ENCODE assay signal across 23 cellular contexts in the genomic region with DNA sequence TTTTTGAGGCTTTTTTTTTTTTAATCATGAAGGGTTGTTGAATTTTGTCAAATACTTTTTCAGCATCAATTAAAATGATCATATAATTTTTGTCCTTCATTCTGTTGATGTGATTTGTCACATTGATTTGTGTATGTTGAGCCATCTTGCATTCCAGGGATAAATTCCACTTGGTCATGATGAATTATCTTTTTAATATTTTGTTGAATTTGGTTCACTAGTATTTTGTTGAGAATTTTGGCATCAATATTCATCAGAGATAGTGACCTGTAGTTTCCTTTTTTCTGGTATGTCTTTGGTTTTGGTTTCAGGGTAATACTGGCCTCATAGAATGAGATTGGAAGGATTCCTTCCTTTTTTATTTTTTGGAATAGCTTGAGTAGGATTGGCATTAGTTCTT.
"Had no signal": no experiment of that assay in that cellular context is flagged by ENCODE, and none has a peak within 500 bp of the region (broad histone marks: within the 10 kb centered on the region; RNA-seq: fewer than 3 reads in every experiment).

No MANE protein-coding gene starts in this region.

- DNase-seq: activated CD4-positive, alpha-beta T cell treated with anti-CD3 and anti-CD28 coated beads, Interleukin-2, amount 50 U/mL, for 1 hour; activated CD4-positive, CD25-positive, alpha-beta regulatory T cell treated with anti-CD3 and anti-CD28 coated beads, Interleukin-2, amount 50 U/mL, for 72 hours; activated naive CD4-positive, alpha-beta T cell treated with Interleukin-2 at 50 U/mL for 16 hours; activated T-cell treated with anti-CD3 and anti-CD28 coated beads, Interleukin-2, amount 50 U/mL, for 1 hour; anterior cingulate cortex; body of pancreas; effector memory CD4-positive, alpha-beta T cell; gastrocnemius medialis; hippocampal formation; left ventricle myocardium inferior; natural killer cell; stimulated activated CD4-positive, alpha-beta T cell treated with anti-CD3 and anti-CD28 coated beads, Interleukin-15, amount 100 ng/mL, for 24 hours; stimulated activated naive B cell treated with anti-CD40 and anti-IgM and Interleukin-4, amounts not matched to agents 10 μg/mL and 1 μg/mL and 100 μg/mL, for 72 hours; WERI-Rb-1 had no signal

- H3K9me3 ChIP-seq: body of pancreas, gastrocnemius medialis, vagina had no signal

- H3K36me3 Mint-ChIP-seq: type B pancreatic cell had no signal

- FAIRE-seq: endothelial cell of umbilical vein, TTC549 had no signal

- ATAC-seq: body of pancreas; esophagus mucosa; gastrocnemius medialis; sciatic nerve; stimulated activated naive B cell treated with anti-CD40 and anti-IgM and Interleukin-4, amounts not matched to agents 10 μg/mL and 1 μg/mL and 100 μg/mL, for 72 hours had no signal

- H3K27me3 Mint-ChIP-seq: stimulated activated naive B cell treated with anti-CD40 and anti-IgM and Interleukin-4, amounts not matched to agents 10 μg/mL and 1 μg/mL and 100 μg/mL, for 72 hours; type B pancreatic cell had no signal

- H3K27me3 ChIP-seq: body of pancreas, gastrocnemius medialis, vagina had no signal

- H3K4me2 ChIP-seq: smooth muscle cell had no signal

- H3K4me1 ChIP-seq: gastrocnemius medialis, left ventricle myocardium inferior, vagina had no signal

- H3K27ac Mint-ChIP-seq: activated T-helper 2 cell treated with anti-CD3 and anti-CD28 coated beads, Interferon-gamma antibody, Interleukin-2, Interleukin-4, amounts not matched to agents 10 μg/mL and 5 μg/mL and 100 μg/mL, durations not matched to agents 14 hours and 24 hours and 36 hours; stimulated activated naive B cell treated with anti-CD40 and anti-IgM and Interleukin-4, amounts not matched to agents 10 μg/mL and 1 μg/mL and 100 μg/mL, for 72 hours; type B pancreatic cell had no signal

- H3K27ac ChIP-seq: body of pancreas, gastrocnemius medialis, left ventricle myocardium inferior, thoracic aorta, vagina, WERI-Rb-1 had no signal

- H3K4me3 ChIP-seq: body of pancreas, gastrocnemius medialis, left ventricle myocardium inferior, smooth muscle cell, thoracic aorta, vagina had no signal

- H3K36me3 ChIP-seq: gastrocnemius medialis, left ventricle myocardium inferior, thoracic aorta, vagina, WERI-Rb-1 had no signal

- H3K4me3 Mint-ChIP-seq: natural killer cell; stimulated activated naive B cell treated with anti-CD40 and anti-IgM and Interleukin-4, amounts not matched to agents 10 μg/mL and 1 μg/mL and 100 μg/mL, for 72 hours; type B pancreatic cell had no signal
